Comparison of ENCODE assay signal across 1 cellular context in the genomic region with DNA sequence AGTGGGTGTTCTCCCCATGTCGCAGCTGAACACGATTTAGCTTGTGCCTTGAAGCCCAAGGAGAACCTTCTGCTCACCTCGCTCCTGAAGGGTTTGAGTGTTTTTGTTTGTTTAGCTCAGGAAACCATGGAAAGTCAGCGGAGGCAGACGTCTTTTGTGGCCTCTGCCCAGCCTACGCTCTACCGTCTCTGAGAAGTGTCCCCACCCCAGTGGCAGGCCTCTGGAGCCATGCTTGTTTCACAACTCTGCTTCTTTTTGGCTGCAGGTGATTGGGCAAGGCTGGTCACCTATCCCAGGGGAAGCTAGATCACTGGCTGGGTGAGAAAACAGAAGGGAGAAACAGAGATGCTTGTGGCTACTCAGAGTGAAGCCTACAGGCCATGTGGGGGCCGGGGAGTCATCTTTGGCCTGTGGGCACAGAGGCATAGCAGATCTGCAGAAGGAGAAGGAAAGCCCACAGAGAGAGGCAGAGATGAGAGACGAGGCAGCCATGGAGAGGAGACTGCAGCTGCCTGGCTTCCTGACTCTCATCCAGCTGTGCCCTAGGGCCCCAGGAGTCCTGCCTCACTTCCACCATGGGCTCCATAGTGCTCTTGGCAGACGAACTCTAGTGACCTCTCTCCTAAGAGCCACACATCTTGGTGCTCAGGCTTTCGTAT.
TF ChIP-seq lines count a peak whose summit lies in the region.

No MANE protein-coding gene starts in this region.

TF ChIP-seq in HepG2, 621 proteins besides CTCF, POLR2A, EP300 and RAD21:
- TF ChIP-seq, protein P1, sequence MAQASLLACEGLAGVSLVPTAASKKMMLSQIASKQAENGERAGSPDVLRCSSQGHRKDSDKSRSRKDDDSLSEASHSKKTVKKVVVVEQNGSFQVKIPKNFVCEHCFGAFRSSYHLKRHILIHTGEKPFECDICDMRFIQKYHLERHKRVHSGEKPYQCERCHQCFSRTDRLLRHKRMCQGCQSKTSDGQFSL (CRISPR knock-in tag; IDR thresholded peaks at IDR 0.05), result no peak
- TF ChIP-seq KLF16 (CRISPR knock-in tag; IDR thresholded peaks at IDR 0.05) (no peak), FOXO1 (CRISPR knock-in tag; IDR thresholded peaks at IDR 0.05) (no peak), RBM22 (optimal IDR thresholded peaks at IDR 0.05; ENCODE audit: low read length) (no peak), KLF9 (CRISPR knock-in tag; IDR thresholded peaks at IDR 0.05; ENCODE audit: low read depth) (no peak), NAIF1 (CRISPR knock-in tag; IDR thresholded peaks at IDR 0.05; ENCODE audit: borderline replicate concordance) (no peak), MBNL3 (CRISPR knock-in tag; conservative IDR thresholded peaks at IDR 0.05) (no peak), TBX2 (CRISPR knock-in tag; IDR thresholded peaks at IDR 0.05; ENCODE audit: borderline replicate concordance) (no peak), ZNF382 (CRISPR knock-in tag; IDR thresholded peaks at IDR 0.05; ENCODE audit: borderline replicate concordance) (no peak), ZNF510 (CRISPR knock-in tag; IDR thresholded peaks at IDR 0.05; ENCODE audit: low read depth) (no peak), FOXK2 (IDR thresholded peaks at IDR 0.05) (no peak), SPEN (CRISPR knock-in tag; IDR thresholded peaks at IDR 0.05; ENCODE audit: low read depth) (no peak), ZNF430 (CRISPR knock-in tag; IDR thresholded peaks at IDR 0.05) (no peak)
- TF ChIP-seq, protein P2, sequence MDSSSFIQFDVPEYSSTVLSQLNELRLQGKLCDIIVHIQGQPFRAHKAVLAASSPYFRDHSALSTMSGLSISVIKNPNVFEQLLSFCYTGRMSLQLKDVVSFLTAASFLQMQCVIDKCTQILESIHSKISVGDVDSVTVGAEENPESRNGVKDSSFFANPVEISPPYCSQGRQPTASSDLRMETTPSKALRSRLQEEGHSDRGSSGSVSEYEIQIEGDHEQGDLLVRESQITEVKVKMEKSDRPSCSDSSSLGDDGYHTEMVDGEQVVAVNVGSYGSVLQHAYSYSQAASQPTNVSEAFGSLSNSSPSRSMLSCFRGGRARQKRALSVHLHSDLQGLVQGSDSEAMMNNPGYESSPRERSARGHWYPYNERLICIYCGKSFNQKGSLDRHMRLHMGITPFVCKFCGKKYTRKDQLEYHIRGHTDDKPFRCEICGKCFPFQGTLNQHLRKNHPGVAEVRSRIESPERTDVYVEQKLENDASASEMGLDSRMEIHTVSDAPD (CRISPR knock-in tag; IDR thresholded peaks at IDR 0.05), result no peak
- TF ChIP-seq, protein P3, sequence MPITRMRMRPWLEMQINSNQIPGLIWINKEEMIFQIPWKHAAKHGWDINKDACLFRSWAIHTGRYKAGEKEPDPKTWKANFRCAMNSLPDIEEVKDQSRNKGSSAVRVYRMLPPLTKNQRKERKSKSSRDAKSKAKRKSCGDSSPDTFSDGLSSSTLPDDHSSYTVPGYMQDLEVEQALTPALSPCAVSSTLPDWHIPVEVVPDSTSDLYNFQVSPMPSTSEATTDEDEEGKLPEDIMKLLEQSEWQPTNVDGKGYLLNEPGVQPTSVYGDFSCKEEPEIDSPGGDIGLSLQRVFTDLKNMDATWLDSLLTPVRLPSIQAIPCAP (CRISPR knock-in tag; IDR thresholded peaks at IDR 0.05; ENCODE audit: low read depth), result no peak
